Comparison of ENCODE assay signal across 8 cellular contexts in genomic region chrX:18377802-18378201, GRCh38. TPM values are rescaled to one million over a fixed set of nuclear protein-coding genes. Genes with fewer than 3 reads are reported as not detected.
A peak's percentile ranks its signal among the peaks of the same experiment; 100 is the strongest.
DNase-seq lines count a peak whose midpoint lies in the region; FAIRE-seq and TF ChIP-seq lines count a peak whose summit lies in the region.

No MANE protein-coding gene starts in this region.

- peak; percentile 20 for DNase-seq in stimulated activated CD4-positive, alpha-beta T cell treated with anti-CD3 and anti-CD28 coated beads, Interleukin-15, amount 100 ng/mL, for 24 hours
- no peak for DNase-seq in stimulated activated CD4-positive, alpha-beta T cell treated with anti-CD3 and anti-CD28 coated beads, Interleukin-12 subunit alpha, Interleukin-12 subunit beta, amount 100 ng/mL, for 4 hours
- DNase-seq in NCI-H2107 (lab: John Stamatoyannopoulos, UW): peak; percentile 49
- DNase-seq in activated CD8-positive, alpha-beta memory T cell treated with anti-CD3 and anti-CD28 coated beads, Interleukin-2, amount 50 U/mL, for 4 hours: peak; percentile 22
- no peak for DNase-seq in kidney
- no peak for DNase-seq in foreskin melanocyte
- DNase-seq in pons (ENCODE audit: low spot score): no peak
- no peak for DNase-seq in OCI-M2 (lab: John Stamatoyannopoulos, UW; ENCODE audit: unreplicated experiment)

- no peak overlapping the region for H3K27ac ChIP-seq in kidney (ENCODE audit: low read depth in 2 of 2, low read length in 2 of 2)

- H3K36me3 ChIP-seq in kidney (ENCODE audit: control insufficient read depth in 1 of 2, insufficient read depth in 2 of 2, low read length in 2 of 2): no peaks in the 10 kb centered on the region

- H3K4me1 ChIP-seq in kidney (ENCODE audit: control insufficient read depth in 1 of 2, insufficient read depth in 1 of 2, low read depth in 1 of 2, low read length in 2 of 2): no peaks in the 10 kb centered on the region

- intact Hi-C loops in kidney (cut with DNase I): no loop called here

- H3K9ac ChIP-seq in kidney (ENCODE audit: low read length in 2 of 2): no peak overlapping the region

- no peaks in the 10 kb centered on the region for H3K9me3 ChIP-seq in kidney (ENCODE audit: control insufficient read depth in 1 of 2, low read length in 2 of 2)

- H3K4me3 ChIP-seq in kidney (ENCODE audit: low read length in 2 of 2): no peak overlapping the region

- peak; percentile 50 for TF ChIP-seq CTCF in kidney (IDR thresholded peaks at IDR 0.05; ENCODE audit: borderline replicate concordance, extremely low read depth, insufficient read depth)

- no peak for FAIRE-seq in kidney (lab: Jason Lieb, UNC)

RNA-seq across cellular contexts. Expression of gene SCML2, which starts 23.3 kb away (rescaled TPM):
- total RNA-seq in kidney: 1.4 TPM
- 1.3 TPM for polyA plus RNA-seq in kidney (ENCODE audit: insufficient read depth, low read depth, low replicate concordance)

RNA-seq across cellular contexts. Expression of gene CDKL5, which starts 47.6 kb away (rescaled TPM):
- total RNA-seq in kidney: 18.0 TPM
- polyA plus RNA-seq in kidney (ENCODE audit: insufficient read depth, low read depth, low replicate concordance): 2.0 TPM

Comparison
In these comparisons a context has a peak if more than half of its experiments do, and no peak if none do; other contexts are left out.
1. DNase-seq: peak in stimulated activated CD4-positive, alpha-beta T cell treated with anti-CD3 and anti-CD28 coated beads, Interleukin-15, amount 100 ng/mL, for 24 hours (single experiment), NCI-H2107 (single experiment) and activated CD8-positive, alpha-beta memory T cell treated with anti-CD3 and anti-CD28 coated beads, Interleukin-2, amount 50 U/mL, for 4 hours (single experiment); none in stimulated activated CD4-positive, alpha-beta T cell treated with anti-CD3 and anti-CD28 coated beads, Interleukin-12 subunit alpha, Interleukin-12 subunit beta, amount 100 ng/mL, for 4 hours (single experiment), kidney (single experiment), foreskin melanocyte (single experiment), pons (single experiment) and OCI-M2 (single experiment).